In the genomic region with DNA sequence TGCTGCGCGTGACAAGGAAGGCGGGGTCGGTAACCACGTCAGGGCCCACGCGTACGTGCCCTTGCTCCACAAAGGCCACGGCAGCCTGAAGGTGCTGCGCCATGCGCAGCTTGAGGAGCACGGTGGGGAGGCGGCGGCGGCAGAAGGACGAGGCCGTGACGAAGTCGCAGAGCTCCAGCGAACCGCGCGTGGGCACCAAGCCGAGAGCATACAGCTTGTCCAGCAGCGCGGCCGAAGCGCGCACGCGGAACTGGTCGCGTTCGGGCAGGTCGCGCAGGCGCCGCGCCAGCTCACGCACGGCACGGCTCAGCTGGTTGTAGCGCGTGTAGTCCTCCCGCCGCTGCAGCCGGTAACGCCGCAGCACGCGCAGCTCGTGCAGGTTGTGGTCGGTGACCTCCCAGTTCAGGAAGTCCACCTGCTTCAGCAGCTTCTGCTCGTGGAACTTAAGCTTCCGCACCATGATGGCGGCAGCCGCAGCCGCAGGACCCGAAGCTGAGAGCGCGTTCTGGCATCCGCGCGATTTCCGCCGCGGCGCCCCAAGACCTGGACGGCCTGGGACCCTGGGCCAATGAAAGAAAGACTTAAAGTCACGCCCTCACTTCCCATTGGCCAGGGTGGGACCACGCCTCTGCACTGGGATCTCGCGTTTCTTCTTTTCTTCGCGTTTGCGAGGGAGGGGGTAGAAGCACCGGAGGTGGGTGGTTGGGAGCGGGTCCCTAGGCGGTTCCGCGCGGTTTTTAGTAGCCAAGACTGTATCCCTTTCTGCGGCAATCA, we compare ENCODE assay signal across 1 cellular context.
TF ChIP-seq lines count a peak whose summit lies in the region.

TSS of gene IMP3 (minus strand) at position 516 of the 774 bp plus-strand sequence. CDS start at position 460, 56 bp downstream.

TF ChIP-seq in HepG2, 621 proteins besides CTCF, POLR2A, EP300 and RAD21 (continued from another document and continues in another):
- TF ChIP-seq NFKB2 (CRISPR knock-in tag; IDR thresholded peaks at IDR 0.05; ENCODE audit: borderline replicate concordance) (peak; percentile 65; the same call in 1 of the 2 replicates), HNRNPK (IDR thresholded peaks at IDR 0.05; ENCODE audit: low read depth, low read length, poor library complexity, severe bottlenecking) (no peak), ZNF543 (CRISPR knock-in tag; IDR thresholded peaks at IDR 0.05) (peak; percentile 81; the same call in 1 of the 2 replicates), TCF7L2 (IDR thresholded peaks at IDR 0.05; ENCODE audit: low read depth, low read length) (no peak), IKZF1 (IDR thresholded peaks at IDR 0.05) (no peak), FOXO1 (CRISPR knock-in tag; IDR thresholded peaks at IDR 0.05) (0 out of 2 replicates have a peak, but pooled peaks have one; percentile 18), ZNF773 (CRISPR knock-in tag; IDR thresholded peaks at IDR 0.05; ENCODE audit: borderline replicate concordance) (peak; percentile 84; the same call in 1 of the 2 replicates), RFXANK (CRISPR knock-in tag; IDR thresholded peaks at IDR 0.05) (no peak; the same call in 1 of the 2 replicates), FIP1L1 (IDR thresholded peaks at IDR 0.05; ENCODE audit: borderline replicate concordance, insufficient read depth, low read depth, low read length) (no peak), STAT5B (CRISPR knock-in tag; IDR thresholded peaks at IDR 0.05) (peak; percentile 5; the same call in 1 of the 2 replicates), ZSCAN25 (CRISPR knock-in tag; IDR thresholded peaks at IDR 0.05) (no peak; the same call in 1 of the 2 replicates), MTF1 (CRISPR knock-in tag; IDR thresholded peaks at IDR 0.05) (0 out of 2 replicates have a peak, but pooled peaks have one; percentile 20), ZNF441 (CRISPR knock-in tag; IDR thresholded peaks at IDR 0.05; ENCODE audit: borderline replicate concordance) (peak; percentile 59; the same call in 1 of the 2 replicates), ZNF496 (CRISPR knock-in tag; IDR thresholded peaks at IDR 0.05; ENCODE audit: insufficient replicate concordance) (no peak), HES4 (CRISPR knock-in tag; IDR thresholded peaks at IDR 0.05; ENCODE audit: borderline replicate concordance) (peak; percentile 80; the same call in 1 of the 2 replicates), ZNF891 (CRISPR knock-in tag; IDR thresholded peaks at IDR 0.05) (peak; percentile 97), HMGA1 (CRISPR knock-in tag; conservative IDR thresholded peaks at IDR 0.05) (no peak), NFRKB (IDR thresholded peaks at IDR 0.05) (no peak), PCBP1 (IDR thresholded peaks at IDR 0.05; ENCODE audit: borderline replicate concordance, low read depth, low read length) (no peak), KAT2B (IDR thresholded peaks at IDR 0.05; ENCODE audit: borderline replicate concordance, low read depth, low read length) (no peak), HNF4G (IDR thresholded peaks at IDR 0.05; ENCODE audit: borderline replicate concordance, low read depth, low read length) (peak; percentile 14; the same call in 1 of the 2 replicates), HNF4G (CRISPR knock-in tag; IDR thresholded peaks at IDR 0.05; ENCODE audit: borderline replicate concordance, low read depth) (no peak; the same call in 1 of the 2 replicates), FOXJ3 (CRISPR knock-in tag; IDR thresholded peaks at IDR 0.05; ENCODE audit: borderline replicate concordance) (no peak; the same call in 1 of the 2 replicates), TARDBP (CRISPR knock-in tag; IDR thresholded peaks at IDR 0.05) (peak; percentile 93), ZNF580 (CRISPR knock-in tag; IDR thresholded peaks at IDR 0.05; ENCODE audit: borderline replicate concordance, low read depth) (peak; percentile 10; the same call in 1 of the 2 replicates), ARID5B (CRISPR knock-in tag; IDR thresholded peaks at IDR 0.05) (no peak), ZFP37 (CRISPR knock-in tag; IDR thresholded peaks at IDR 0.05; ENCODE audit: borderline replicate concordance) (0 out of 2 replicates have a peak, but pooled peaks have one; percentile 27), KDM2A (CRISPR knock-in tag; IDR thresholded peaks at IDR 0.05; ENCODE audit: borderline replicate concordance, low read depth) (peak; percentile 98), PHF5A (CRISPR knock-in tag; IDR thresholded peaks at IDR 0.05; ENCODE audit: low read depth, unreplicated experiment) (no peak), RFX1 (IDR thresholded peaks at IDR 0.05) (no peak), THYN1 (CRISPR knock-in tag; IDR thresholded peaks at IDR 0.05; ENCODE audit: borderline replicate concordance, low read depth) (peak; percentile 75; the same call in 1 of the 2 replicates), TERF1 (CRISPR knock-in tag; IDR thresholded peaks at IDR 0.05) (no peak), CEBPB (IDR thresholded peaks at IDR 0.05; ENCODE audit: borderline replicate concordance, low read depth, low read length) (no peak), EHMT2 (IDR thresholded peaks at IDR 0.05; ENCODE audit: borderline replicate concordance, low read depth, low read length) (no peak), HIVEP1 (CRISPR knock-in tag; IDR thresholded peaks at IDR 0.05) (peak; percentile 17), ZNF331 (CRISPR knock-in tag; IDR thresholded peaks at IDR 0.05) (peak; percentile 45; the same call in 1 of the 2 replicates), BRCA1 (CRISPR knock-in tag; IDR thresholded peaks at IDR 0.05) (peak; percentile 95), REL (CRISPR knock-in tag; conservative IDR thresholded peaks at IDR 0.05) (peak; percentile 66; the same call in 1 of the 2 replicates), MXD3 (CRISPR knock-in tag; IDR thresholded peaks at IDR 0.05) (peak; percentile 92; the same call in 1 of the 2 replicates), BCL3 (CRISPR knock-in tag; IDR thresholded peaks at IDR 0.05) (peak; percentile 74), ZNF256 (CRISPR knock-in tag; conservative IDR thresholded peaks at IDR 0.05) (peak; percentile 94), EEA1 (CRISPR knock-in tag; IDR thresholded peaks at IDR 0.05; ENCODE audit: borderline replicate concordance) (0 out of 2 replicates have a peak, but pooled peaks have one; percentile 53), ZNF660 (CRISPR knock-in tag; IDR thresholded peaks at IDR 0.05; ENCODE audit: borderline replicate concordance, low read depth) (no peak), NFAT5 (CRISPR knock-in tag; IDR thresholded peaks at IDR 0.05) (peak; percentile 88), DR1 (CRISPR knock-in tag; IDR thresholded peaks at IDR 0.05) (peak; percentile 93), TEAD3 (CRISPR knock-in tag; optimal IDR thresholded peaks at IDR 0.05; ENCODE audit: borderline replicate concordance) (peak; percentile 76), ISL2 (CRISPR knock-in tag; IDR thresholded peaks at IDR 0.05) (peak; percentile 67; the same call in 1 of the 2 replicates), ZNF792 (CRISPR knock-in tag; IDR thresholded peaks at IDR 0.05) (peak; percentile 34; the same call in 1 of the 2 replicates), ZNF33A (CRISPR knock-in tag; IDR thresholded peaks at IDR 0.05; ENCODE audit: borderline replicate concordance) (no peak), ZNF12 (CRISPR knock-in tag; IDR thresholded peaks at IDR 0.05) (peak; percentile 52; the same call in 1 of the 2 replicates)
- TF ChIP-seq, protein P1, sequence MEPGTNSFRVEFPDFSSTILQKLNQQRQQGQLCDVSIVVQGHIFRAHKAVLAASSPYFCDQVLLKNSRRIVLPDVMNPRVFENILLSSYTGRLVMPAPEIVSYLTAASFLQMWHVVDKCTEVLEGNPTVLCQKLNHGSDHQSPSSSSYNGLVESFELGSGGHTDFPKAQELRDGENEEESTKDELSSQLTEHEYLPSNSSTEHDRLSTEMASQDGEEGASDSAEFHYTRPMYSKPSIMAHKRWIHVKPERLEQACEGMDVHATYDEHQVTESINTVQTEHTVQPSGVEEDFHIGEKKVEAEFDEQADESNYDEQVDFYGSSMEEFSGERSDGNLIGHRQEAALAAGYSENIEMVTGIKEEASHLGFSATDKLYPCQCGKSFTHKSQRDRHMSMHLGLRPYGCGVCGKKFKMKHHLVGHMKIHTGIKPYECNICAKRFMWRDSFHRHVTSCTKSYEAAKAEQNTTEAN (CRISPR knock-in tag; conservative IDR thresholded peaks at IDR 0.05): peak; percentile 81; the same call in 1 of the 2 replicates
